Comparison of ENCODE assay signal across 11 cellular contexts in the genomic region with DNA sequence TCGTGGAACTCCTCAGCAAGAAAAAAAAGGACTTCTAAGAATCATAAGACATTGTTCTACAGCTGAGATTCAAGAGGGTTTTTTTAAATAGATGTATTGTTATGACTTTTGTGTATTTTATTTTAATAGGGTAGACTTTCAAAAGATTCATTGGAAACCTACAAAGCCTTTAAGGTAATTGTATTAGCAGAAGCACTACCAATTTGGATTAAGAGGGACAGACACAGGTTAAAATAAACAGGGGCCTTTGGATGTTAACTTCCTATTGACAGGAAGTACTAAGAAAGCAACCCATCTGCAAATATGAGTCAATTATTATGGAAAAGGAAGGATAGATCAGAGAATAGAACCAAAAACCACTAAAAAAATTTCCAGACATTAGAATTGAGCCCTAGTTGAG.
"Had no signal": no experiment of that assay in that cellular context is flagged by ENCODE, and none has a peak within 500 bp of the region (broad histone marks: within the 10 kb centered on the region; RNA-seq: fewer than 3 reads in every experiment).

No MANE protein-coding gene starts in this region.

- H3K4me3 Mint-ChIP-seq: GM23338, H9, HFFc6 had no signal

- H3K4me1 ChIP-seq: HAP-1 had no signal

- H3K4me2 ChIP-seq: GM23338 had no signal

- H3K27ac ChIP-seq: GM23248 had no signal

- H2AFZ ChIP-seq: GM23248, GM23338 had no signal

- H3K27ac Mint-ChIP-seq: GM23338, H9, HFFc6 had no signal

- FAIRE-seq: H1, H54 had no signal

- DNase-seq: GM23248, GOT3, H7, H9, HCEC 1CT, HFFc6 had no signal

- H3K9ac ChIP-seq: GM23248 had no signal

- ATAC-seq: GM23338, HCT116 had no signal

- H3K36me3 ChIP-seq: HAP-1 had no signal

- H3K4me3 ChIP-seq: GM23248, GM23338, HAP-1 had no signal
